Comparison of ENCODE assay signal across 16 cellular contexts in genomic region chr12:28180791-28181190, GRCh38. TPM values are rescaled to one million over a fixed set of nuclear protein-coding genes. Genes with fewer than 3 reads are reported as not detected.
DNase-seq lines count a peak whose midpoint lies in the region; ATAC-seq and TF ChIP-seq lines count a peak whose summit lies in the region.
"Had no signal": no experiment of that assay in that cellular context is flagged by ENCODE, and none has a peak within 500 bp of the region (broad histone marks: within the 10 kb centered on the region; RNA-seq: fewer than 3 reads in every experiment).

No MANE protein-coding gene starts in this region.

- H3K4me2 ChIP-seq in fibroblast of lung (ENCODE audit: extremely low read depth, insufficient read depth, low read length), result no peak overlapping the region
- H3K4me2 ChIP-seq: BLaER1 had no signal

- H3K9me3 ChIP-seq in fibroblast of lung (ENCODE audit: control insufficient read depth, insufficient read depth, low read depth, low read length) (no peaks in the 10 kb centered on the region), body of pancreas (no peaks in the 10 kb centered on the region)
- H3K9me3 ChIP-seq: Caco-2 had no signal

- H3K4me3 ChIP-seq in fibroblast of lung (replicated peaks in 1 of 4; ENCODE audit: control extremely low read depth in 1 of 4, insufficient read depth in 1 of 4, low read depth in 3 of 4, low read length in 4 of 4) (no peak overlapping the region), fibroblast of the aortic adventitia (ENCODE audit: low read depth, low read length) (no peak overlapping the region), body of pancreas (no peak overlapping the region)
- H3K4me3 ChIP-seq: BLaER1, GM23248 had no signal

- ATAC-seq in GM21619 (IDR thresholded peaks at IDR 0.05; ENCODE audit: unreplicated experiment) (no peak), body of pancreas (no peak)
- ATAC-seq: CD8-positive, alpha-beta T cell had no signal

- H3K79me2 ChIP-seq in fibroblast of lung (ENCODE audit: control insufficient read depth, insufficient read depth, low read length), result no peaks in the 10 kb centered on the region

- no peaks in the 10 kb centered on the region for H3K4me1 ChIP-seq in fibroblast of lung (ENCODE audit: control insufficient read depth, extremely low read depth, insufficient read depth, low read length)
- H3K4me1 ChIP-seq in body of pancreas, result no peaks in the 10 kb centered on the region
- H3K4me1 ChIP-seq: Caco-2 had no signal

- no peak overlapping the region for H2AFZ ChIP-seq in fibroblast of lung (ENCODE audit: low read length)
- H2AFZ ChIP-seq: GM23248 had no signal

- H3K27ac ChIP-seq in fibroblast of lung (ENCODE audit: insufficient read depth, low read length) (no peak overlapping the region), body of pancreas (no peak overlapping the region)
- H3K27ac ChIP-seq: BLaER1, C4-2B, GM23248 had no signal

- TF ChIP-seq CTCF in fibroblast of lung (conservative IDR thresholded peaks at IDR 0.05 in 1 of 2, IDR thresholded peaks at IDR 0.05 in 1 of 2; ENCODE audit: low read depth in 1 of 2, low read length in 2 of 2) (no peak), fibroblast of the aortic adventitia (IDR thresholded peaks at IDR 0.05; ENCODE audit: insufficient read depth, low read length) (no peak), body of pancreas (IDR thresholded peaks at IDR 0.05) (no peak)

- no peak for TF ChIP-seq POLR2A in body of pancreas (IDR thresholded peaks at IDR 0.05)

- no peaks in the 10 kb centered on the region for H4K20me1 ChIP-seq in fibroblast of lung (ENCODE audit: control insufficient read depth, extremely low read depth, insufficient read depth, low read length)
- H4K20me1 ChIP-seq: BLaER1 had no signal

- no peaks in the 10 kb centered on the region for H3K27me3 ChIP-seq in fibroblast of lung (ENCODE audit: control insufficient read depth, insufficient read depth, low read length)
- no peaks in the 10 kb centered on the region for H3K27me3 ChIP-seq in body of pancreas
- H3K27me3 ChIP-seq: BLaER1 had no signal

- H3K36me3 ChIP-seq in fibroblast of lung (ENCODE audit: control insufficient read depth, insufficient read depth, low read length) (no peaks in the 10 kb centered on the region), body of pancreas (replicated peaks in 1 of 2; ENCODE audit: insufficient read depth in 1 of 2, low read depth in 2 of 2) (no peaks in the 10 kb centered on the region)
- H3K36me3 ChIP-seq: BLaER1 had no signal

- 76 to 78% methylated on average over 3 of the region's 3 CpGs for WGBS in body of pancreas, 2 donors

- DNase-seq in amniotic epithelial cell (ENCODE audit: low read depth) (peak; percentile 8), fibroblast of lung (ENCODE audit: low read depth in 2 of 2) (peak; percentile 43 to 71), fibroblast of the aortic adventitia (ENCODE audit: low read depth) (peak; percentile 34), MV-4-11 (lab: John Stamatoyannopoulos, UW) (no peak), body of pancreas (no peak)
- DNase-seq: Caco-2; CD4-positive, CD25-positive, alpha-beta regulatory T cell; CD8-positive, alpha-beta T cell; DMS153; DND-41; GM23248; H7; HCEC 1CT had no signal

- no peak overlapping the region for H3K9ac ChIP-seq in fibroblast of lung (ENCODE audit: insufficient read depth, low read length)
- H3K9ac ChIP-seq: BLaER1, GM23248 had no signal

- intact Hi-C loops in body of pancreas (cut with DNase I), result no loop called here

RNA-seq across cellular contexts. Expression of gene CCDC91, which starts 9.5 kb away (rescaled TPM):
- total RNA-seq in fibroblast of lung, result 33.6 and 47.6 TPM in 2 replicates
- 16.3 and 23.9 TPM in 2 replicates for polyA plus RNA-seq in fibroblast of lung
- 14.8 and 21.4 TPM in 2 replicates for polyA plus RNA-seq in fibroblast of lung (2012)
- polyA minus RNA-seq in fibroblast of lung (ENCODE audit: low replicate concordance), result 1.8 and 3.3 TPM in 2 replicates
- total RNA-seq in fibroblast of the aortic adventitia (ENCODE audit: low replicate concordance), result 37.4 and 65.5 TPM in 2 replicates
- 10 to 100 TPM; 31.9 to 35.6 TPM for total RNA-seq in body of pancreas

Comparison
In these comparisons a context has a peak if more than half of its experiments do, and no peak if none do; other contexts are left out.
1. DNase-seq: peak in amniotic epithelial cell (single experiment), fibroblast of lung (2 of 2) and fibroblast of the aortic adventitia (single experiment); none in MV-4-11 (single experiment) and body of pancreas (0 of 4).